Comparison of ENCODE assay signal across 38 cellular contexts in genomic region chr14:64973826-64974225, GRCh38. TPM values are rescaled to one million over a fixed set of nuclear protein-coding genes. Genes with fewer than 3 reads are reported as not detected.
"Had no signal": no experiment of that assay in that cellular context is flagged by ENCODE, and none has a peak within 500 bp of the region (broad histone marks: within the 10 kb centered on the region; RNA-seq: fewer than 3 reads in every experiment).

No MANE protein-coding gene starts in this region.

- H3K27me3 Mint-ChIP-seq: activated CD4-positive, alpha-beta memory T cell treated with anti-CD3 and anti-CD28 coated beads for 36 hours; activated CD4-positive, alpha-beta T cell treated with anti-CD3 and anti-CD28 coated beads for 36 hours; activated naive CD8-positive, alpha-beta T cell; central memory CD8-positive, alpha-beta T cell; effector memory CD8-positive, alpha-beta T cell had no signal

- H3K9me3 Mint-ChIP-seq: activated CD4-positive, alpha-beta memory T cell treated with anti-CD3 and anti-CD28 coated beads for 36 hours; activated CD4-positive, alpha-beta T cell treated with anti-CD3 and anti-CD28 coated beads, Interleukin-2, amount 10 ng/mL, durations not matched to agents 24 days and 14 days; activated T-helper 1 cell treated with anti-CD3 and anti-CD28 coated beads, Interleukin-12 subunit alpha, Interleukin-12 subunit beta, Interleukin-2, Interleukin-4 antibody, amounts not matched to agents 30 ng/mL and 10 ng/mL and 1 ng/mL, durations not matched to agents 14 hours and 24 hours and 36 hours; activated T-helper 2 cell treated with anti-CD3 and anti-CD28 coated beads, Interferon-gamma antibody, Interleukin-2, Interleukin-4, amounts not matched to agents 10 μg/mL and 5 μg/mL and 100 μg/mL, durations not matched to agents 14 hours and 24 hours and 36 hours; central memory CD8-positive, alpha-beta T cell; effector memory CD8-positive, alpha-beta T cell had no signal

- FAIRE-seq: astrocyte, bronchial epithelial cell had no signal

- H3K4me3 Mint-ChIP-seq: activated CD4-positive, alpha-beta memory T cell treated with anti-CD3 and anti-CD28 coated beads for 36 hours; activated CD4-positive, alpha-beta T cell treated with anti-CD3 and anti-CD28 coated beads for 36 hours; activated CD4-positive, alpha-beta T cell treated with anti-CD3 and anti-CD28 coated beads, Interleukin-2, amount 10 ng/mL, durations not matched to agents 24 days and 14 days; activated CD8-positive, alpha-beta memory T cell treated with anti-CD3 and anti-CD28 coated beads, Interleukin-2, amount 10 ng/mL, durations not matched to agents 7 days and 5 days had no signal

- ATAC-seq: activated CD4-positive, alpha-beta T cell treated with anti-CD3 and anti-CD28 coated beads for 36 hours; activated CD8-positive, alpha-beta memory T cell treated with anti-CD3 and anti-CD28 coated beads, Interleukin-2, amount 10 ng/mL, durations not matched to agents 7 days and 5 days; activated CD8-positive, alpha-beta T cell treated with anti-CD3 and anti-CD28 coated beads, Interleukin-2, amount 10 ng/mL, durations not matched to agents 7 days and 5 days; effector memory CD8-positive, alpha-beta T cell; gastroesophageal sphincter had no signal

- H3K36me3 Mint-ChIP-seq: activated CD4-positive, alpha-beta memory T cell treated with anti-CD3 and anti-CD28 coated beads for 36 hours; activated CD8-positive, alpha-beta memory T cell treated with anti-CD3 and anti-CD28 coated beads, Interleukin-2, amount 10 ng/mL, durations not matched to agents 7 days and 5 days; activated naive CD8-positive, alpha-beta T cell had no signal

- H3K27ac Mint-ChIP-seq: activated CD4-positive, alpha-beta memory T cell treated with anti-CD3 and anti-CD28 coated beads for 36 hours; activated CD4-positive, alpha-beta T cell treated with anti-CD3 and anti-CD28 coated beads for 36 hours; activated CD4-positive, alpha-beta T cell treated with anti-CD3 and anti-CD28 coated beads, Interleukin-2, amount 10 ng/mL, durations not matched to agents 24 days and 14 days; activated CD8-positive, alpha-beta memory T cell treated with anti-CD3 and anti-CD28 coated beads, Interleukin-2, amount 10 ng/mL, durations not matched to agents 7 days and 5 days; activated CD8-positive, alpha-beta T cell treated with anti-CD3 and anti-CD28 coated beads, Interleukin-2, amount 10 ng/mL, durations not matched to agents 7 days and 5 days; activated naive CD8-positive, alpha-beta T cell; activated T-helper 1 cell treated with anti-CD3 and anti-CD28 coated beads, Interleukin-12 subunit alpha, Interleukin-12 subunit beta, Interleukin-2, Interleukin-4 antibody, amounts not matched to agents 30 ng/mL and 10 ng/mL and 1 ng/mL, durations not matched to agents 14 hours and 24 hours and 36 hours; activated T-helper 2 cell treated with anti-CD3 and anti-CD28 coated beads, Interferon-gamma antibody, Interleukin-2, Interleukin-4, amounts not matched to agents 10 μg/mL and 5 μg/mL and 100 μg/mL, durations not matched to agents 14 hours and 24 hours and 36 hours; effector memory CD8-positive, alpha-beta T cell had no signal

- DNase-seq: activated CD4-positive, alpha-beta memory T cell treated with anti-CD3 and anti-CD28 coated beads for 36 hours; activated CD4-positive, alpha-beta T cell treated with anti-CD3 and anti-CD28 coated beads for 36 hours; activated CD4-positive, alpha-beta T cell treated with anti-CD3 and anti-CD28 coated beads, Interleukin-2, amount 10 ng/mL, durations not matched to agents 24 days and 14 days; activated CD4-positive, CD25-positive, alpha-beta regulatory T cell; activated CD4-positive, CD25-positive, alpha-beta regulatory T cell treated with anti-CD3 and anti-CD28 coated beads, Interleukin-2, amount 50 U/mL, for 72 hours; activated CD8-positive, alpha-beta memory T cell treated with anti-CD3 and anti-CD28 coated beads, Interleukin-2, amount 10 ng/mL, durations not matched to agents 7 days and 5 days; activated CD8-positive, alpha-beta memory T cell treated with anti-CD3 and anti-CD28 coated beads, Interleukin-2, amount 50 U/mL, for 4 hours; activated CD8-positive, alpha-beta T cell treated with anti-CD3 and anti-CD28 coated beads, Interleukin-2, amount 10 ng/mL, durations not matched to agents 7 days and 5 days; activated gamma-delta T cell treated with Interleukin-2 at 50 U/mL for 16 hours; activated naive CD4-positive, alpha-beta T cell treated with anti-CD3 and anti-CD28 coated beads, Interleukin-2, amount 50 U/mL, for 16 hours; activated naive CD4-positive, alpha-beta T cell treated with Interleukin-2 at 50 U/mL for 16 hours; activated T-cell treated with anti-CD3 and anti-CD28 coated beads, Interleukin-2, amount 50 U/mL, for 1 hour; activated T-cell treated with anti-CD3 and anti-CD28 coated beads, Interleukin-2, amount 50 U/mL, for 48 hours; amniotic stem cell; anterior cingulate cortex; brain microvascular endothelial cell; cortex of kidney; dermis blood vessel endothelial cell; effector CD4-positive, alpha-beta T cell; effector memory CD8-positive, alpha-beta T cell; esophagus squamous epithelium; foreskin melanocyte; T-helper 2 cell had no signal

RNA-seq across cellular contexts. Expression of gene RAB15, which starts 1.7 kb away (rescaled TPM):
- total RNA-seq: bronchial epithelial cell had no signal

RNA-seq across cellular contexts. Expression of gene GPX2, which starts 31.3 kb away (rescaled TPM):
- total RNA-seq: activated CD4-positive, alpha-beta memory T cell treated with anti-CD3 and anti-CD28 coated beads for 36 hours; activated CD4-positive, alpha-beta T cell treated with anti-CD3 and anti-CD28 coated beads for 36 hours; activated CD4-positive, alpha-beta T cell treated with anti-CD3 and anti-CD28 coated beads, Interleukin-2, amount 10 ng/mL, durations not matched to agents 24 days and 14 days; activated CD8-positive, alpha-beta memory T cell treated with anti-CD3 and anti-CD28 coated beads for 36 hours; activated CD8-positive, alpha-beta memory T cell treated with anti-CD3 and anti-CD28 coated beads, Interleukin-2, amount 10 ng/mL, durations not matched to agents 7 days and 5 days; activated CD8-positive, alpha-beta T cell treated with anti-CD3 and anti-CD28 coated beads, Interleukin-2, amount 10 ng/mL, durations not matched to agents 7 days and 5 days; activated T-helper 1 cell treated with anti-CD3 and anti-CD28 coated beads, Interleukin-12 subunit alpha, Interleukin-12 subunit beta, Interleukin-2, Interleukin-4 antibody, amounts not matched to agents 30 ng/mL and 10 ng/mL and 1 ng/mL, durations not matched to agents 14 hours and 24 hours and 36 hours; activated T-helper 2 cell treated with anti-CD3 and anti-CD28 coated beads, Interferon-gamma antibody, Interleukin-2, Interleukin-4, amounts not matched to agents 10 μg/mL and 5 μg/mL and 100 μg/mL, durations not matched to agents 14 hours and 24 hours and 36 hours; astrocyte; cardiac septum; cerebellum; dermis blood vessel endothelial cell; endothelial cell of umbilical vein; fibroblast of lung; fibroblast of villous mesenchyme; glomerular endothelial cell; T-helper 1 cell treated with Interleukin-12 subunit alpha and Interleukin-12 subunit beta and Interleukin-4 antibody, amounts not matched to agents 30 ng/mL and 1 ng/mL, for 36 hours had no signal
